Comparison of ENCODE assay signal across 1 cellular context in genomic region chr1:91282695-91283420, GRCh38.
TF ChIP-seq lines count a peak whose summit lies in the region.

No MANE protein-coding gene starts in this region.

TF ChIP-seq in GM23338, 12 proteins besides CTCF, POLR2A, EP300 and RAD21 (continued from another document):
- TF ChIP-seq EZH2 (IDR thresholded peaks at IDR 0.05; ENCODE audit: low read depth, unreplicated experiment) (no peak), NANOG (IDR thresholded peaks at IDR 0.05; ENCODE audit: borderline replicate concordance) (no peak), POLR2AphosphoS5 (IDR thresholded peaks at IDR 0.05; ENCODE audit: low read depth) (no peak)
